Comparison of ENCODE assay signal across 2 cellular contexts in the genomic region with DNA sequence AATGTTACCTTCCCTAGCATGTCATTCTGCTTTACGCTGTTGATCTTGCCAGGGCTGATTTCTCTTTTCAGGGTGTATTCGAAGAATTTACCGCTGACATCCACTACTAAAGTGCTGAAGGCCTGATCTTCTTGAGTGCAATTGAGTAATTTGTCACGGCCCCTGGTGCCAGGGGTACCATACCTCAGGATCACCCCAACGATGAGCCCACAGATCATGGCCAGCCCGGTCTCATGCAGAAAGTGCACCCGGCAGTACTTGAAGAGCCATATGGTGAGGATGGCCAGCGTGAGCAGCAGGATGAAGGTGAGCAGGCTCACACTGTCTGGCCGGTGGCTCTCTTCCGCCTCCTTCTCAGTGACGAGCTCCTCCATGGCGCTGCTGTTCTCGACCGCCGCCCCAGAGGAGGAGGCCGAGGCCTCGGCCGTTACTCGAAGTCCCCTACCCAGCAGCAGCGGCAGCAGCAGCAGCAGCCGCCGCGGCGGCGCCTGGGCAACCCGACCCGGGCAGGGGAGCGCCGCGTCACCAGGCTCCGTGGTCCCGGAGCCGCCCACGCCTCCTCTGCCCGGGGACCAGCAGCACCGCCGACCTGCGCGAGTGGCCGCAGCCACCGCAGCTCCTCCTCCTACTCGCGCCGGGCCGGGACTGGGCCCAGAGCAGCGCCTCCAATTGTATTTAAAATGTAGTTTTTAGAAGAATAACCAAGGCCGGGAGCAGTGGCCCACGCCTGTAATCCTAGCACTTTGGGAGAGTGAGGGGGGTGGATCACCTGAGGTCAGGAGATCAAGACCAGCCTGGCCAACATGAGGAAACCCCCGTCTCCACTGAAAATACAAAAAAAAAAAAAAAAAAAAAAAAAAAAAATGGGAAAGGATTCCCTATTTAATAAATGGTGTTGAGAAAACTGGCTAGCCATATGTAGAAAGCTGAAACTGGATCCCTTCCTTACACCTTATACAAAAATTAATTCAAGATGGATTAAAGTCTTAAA.
TF ChIP-seq lines count a peak whose summit lies in the region.

No MANE protein-coding gene starts in this region.

TF ChIP-seq in GM23338, 12 proteins besides CTCF, POLR2A, EP300 and RAD21 (continued from another document):
- TF ChIP-seq, protein P1, sequence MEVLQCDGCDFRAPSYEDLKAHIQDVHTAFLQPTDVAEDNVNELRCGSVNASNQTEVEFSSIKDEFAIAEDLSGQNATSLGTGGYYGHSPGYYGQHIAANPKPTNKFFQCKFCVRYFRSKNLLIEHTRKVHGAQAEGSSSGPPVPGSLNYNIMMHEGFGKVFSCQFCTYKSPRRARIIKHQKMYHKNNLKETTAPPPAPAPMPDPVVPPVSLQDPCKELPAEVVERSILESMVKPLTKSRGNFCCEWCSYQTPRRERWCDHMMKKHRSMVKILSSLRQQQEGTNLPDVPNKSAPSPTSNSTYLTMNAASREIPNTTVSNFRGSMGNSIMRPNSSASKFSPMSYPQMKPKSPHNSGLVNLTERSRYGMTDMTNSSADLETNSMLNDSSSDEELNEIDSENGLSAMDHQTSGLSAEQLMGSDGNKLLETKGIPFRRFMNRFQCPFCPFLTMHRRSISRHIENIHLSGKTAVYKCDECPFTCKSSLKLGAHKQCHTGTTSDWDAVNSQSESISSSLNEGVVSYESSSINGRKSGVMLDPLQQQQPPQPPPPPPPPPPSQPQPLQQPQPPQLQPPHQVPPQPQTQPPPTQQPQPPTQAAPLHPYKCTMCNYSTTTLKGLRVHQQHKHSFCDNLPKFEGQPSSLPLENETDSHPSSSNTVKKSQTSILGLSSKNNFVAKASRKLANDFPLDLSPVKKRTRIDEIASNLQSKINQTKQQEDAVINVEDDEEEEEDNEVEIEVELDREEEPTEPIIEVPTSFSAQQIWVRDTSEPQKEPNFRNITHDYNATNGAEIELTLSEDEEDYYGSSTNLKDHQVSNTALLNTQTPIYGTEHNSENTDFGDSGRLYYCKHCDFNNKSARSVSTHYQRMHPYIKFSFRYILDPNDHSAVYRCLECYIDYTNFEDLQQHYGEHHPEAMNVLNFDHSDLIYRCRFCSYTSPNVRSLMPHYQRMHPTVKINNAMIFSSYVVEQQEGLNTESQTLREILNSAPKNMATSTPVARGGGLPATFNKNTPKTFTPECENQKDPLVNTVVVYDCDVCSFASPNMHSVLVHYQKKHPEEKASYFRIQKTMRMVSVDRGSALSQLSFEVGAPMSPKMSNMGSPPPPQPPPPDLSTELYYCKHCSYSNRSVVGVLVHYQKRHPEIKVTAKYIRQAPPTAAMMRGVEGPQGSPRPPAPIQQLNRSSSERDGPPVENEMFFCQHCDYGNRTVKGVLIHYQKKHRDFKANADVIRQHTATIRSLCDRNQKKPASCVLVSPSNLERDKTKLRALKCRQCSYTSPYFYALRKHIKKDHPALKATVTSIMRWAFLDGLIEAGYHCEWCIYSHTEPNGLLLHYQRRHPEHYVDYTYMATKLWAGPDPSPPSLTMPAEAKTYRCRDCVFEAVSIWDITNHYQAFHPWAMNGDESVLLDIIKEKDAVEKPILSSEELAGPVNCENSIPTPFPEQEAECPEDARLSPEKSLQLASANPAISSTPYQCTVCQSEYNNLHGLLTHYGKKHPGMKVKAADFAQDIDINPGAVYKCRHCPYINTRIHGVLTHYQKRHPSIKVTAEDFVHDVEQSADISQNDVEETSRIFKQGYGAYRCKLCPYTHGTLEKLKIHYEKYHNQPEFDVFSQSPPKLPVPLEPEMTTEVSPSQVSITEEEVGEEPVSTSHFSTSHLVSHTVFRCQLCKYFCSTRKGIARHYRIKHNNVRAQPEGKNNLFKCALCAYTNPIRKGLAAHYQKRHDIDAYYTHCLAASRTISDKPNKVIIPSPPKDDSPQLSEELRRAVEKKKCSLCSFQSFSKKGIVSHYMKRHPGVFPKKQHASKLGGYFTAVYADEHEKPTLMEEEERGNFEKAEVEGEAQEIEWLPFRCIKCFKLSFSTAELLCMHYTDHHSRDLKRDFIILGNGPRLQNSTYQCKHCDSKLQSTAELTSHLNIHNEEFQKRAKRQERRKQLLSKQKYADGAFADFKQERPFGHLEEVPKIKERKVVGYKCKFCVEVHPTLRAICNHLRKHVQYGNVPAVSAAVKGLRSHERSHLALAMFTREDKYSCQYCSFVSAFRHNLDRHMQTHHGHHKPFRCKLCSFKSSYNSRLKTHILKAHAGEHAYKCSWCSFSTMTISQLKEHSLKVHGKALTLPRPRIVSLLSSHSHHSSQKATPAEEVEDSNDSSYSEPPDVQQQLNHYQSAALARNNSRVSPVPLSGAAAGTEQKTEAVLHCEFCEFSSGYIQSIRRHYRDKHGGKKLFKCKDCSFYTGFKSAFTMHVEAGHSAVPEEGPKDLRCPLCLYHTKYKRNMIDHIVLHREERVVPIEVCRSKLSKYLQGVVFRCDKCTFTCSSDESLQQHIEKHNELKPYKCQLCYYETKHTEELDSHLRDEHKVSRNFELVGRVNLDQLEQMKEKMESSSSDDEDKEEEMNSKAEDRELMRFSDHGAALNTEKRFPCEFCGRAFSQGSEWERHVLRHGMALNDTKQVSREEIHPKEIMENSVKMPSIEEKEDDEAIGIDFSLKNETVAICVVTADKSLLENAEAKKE (CRISPR knock-in tag; IDR thresholded peaks at IDR 0.05) = no peak
- TF ChIP-seq EZH2phosphoT487 (IDR thresholded peaks at IDR 0.05; ENCODE audit: unreplicated experiment) (no peak), POLR2AphosphoS5 (IDR thresholded peaks at IDR 0.05; ENCODE audit: low read depth) (peak; percentile 40; the same call in 1 of the 2 replicates), NANOG (IDR thresholded peaks at IDR 0.05; ENCODE audit: borderline replicate concordance) (no peak)

TF ChIP-seq in SK-N-SH, 30 proteins besides CTCF, POLR2A, EP300 and RAD21 (continued from another document):
- no peak for TF ChIP-seq CHD2 (IDR thresholded peaks at IDR 0.05; ENCODE audit: low read length, partially characterized antibody)
- no peak for TF ChIP-seq TAF1 (IDR thresholded peaks at IDR 0.05; ENCODE audit: borderline replicate concordance, low read depth, low read length)
- no peak for TF ChIP-seq FOXM1 (IDR thresholded peaks at IDR 0.05; ENCODE audit: low read depth)
- TF ChIP-seq, protein P2, sequence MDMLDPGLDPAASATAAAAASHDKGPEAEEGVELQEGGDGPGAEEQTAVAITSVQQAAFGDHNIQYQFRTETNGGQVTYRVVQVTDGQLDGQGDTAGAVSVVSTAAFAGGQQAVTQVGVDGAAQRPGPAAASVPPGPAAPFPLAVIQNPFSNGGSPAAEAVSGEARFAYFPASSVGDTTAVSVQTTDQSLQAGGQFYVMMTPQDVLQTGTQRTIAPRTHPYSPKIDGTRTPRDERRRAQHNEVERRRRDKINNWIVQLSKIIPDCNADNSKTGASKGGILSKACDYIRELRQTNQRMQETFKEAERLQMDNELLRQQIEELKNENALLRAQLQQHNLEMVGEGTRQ (IDR thresholded peaks at IDR 0.05; ENCODE audit: borderline replicate concordance, low read depth, low read length) = no peak
- TF ChIP-seq POLR2AphosphoS5 (IDR thresholded peaks at IDR 0.05; ENCODE audit: low read depth, low read length) = no peak
- TF ChIP-seq, protein P3, sequence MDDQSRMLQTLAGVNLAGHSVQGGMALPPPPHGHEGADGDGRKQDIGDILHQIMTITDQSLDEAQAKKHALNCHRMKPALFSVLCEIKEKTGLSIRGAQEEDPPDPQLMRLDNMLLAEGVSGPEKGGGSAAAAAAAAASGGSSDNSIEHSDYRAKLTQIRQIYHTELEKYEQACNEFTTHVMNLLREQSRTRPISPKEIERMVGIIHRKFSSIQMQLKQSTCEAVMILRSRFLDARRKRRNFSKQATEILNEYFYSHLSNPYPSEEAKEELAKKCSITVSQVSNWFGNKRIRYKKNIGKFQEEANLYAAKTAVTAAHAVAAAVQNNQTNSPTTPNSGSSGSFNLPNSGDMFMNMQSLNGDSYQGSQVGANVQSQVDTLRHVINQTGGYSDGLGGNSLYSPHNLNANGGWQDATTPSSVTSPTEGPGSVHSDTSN (IDR thresholded peaks at IDR 0.05) = no peak
- no peak for TF ChIP-seq EZH2phosphoT487 (IDR thresholded peaks at IDR 0.05; ENCODE audit: borderline replicate concordance, low read depth)
- TF ChIP-seq, protein P4, sequence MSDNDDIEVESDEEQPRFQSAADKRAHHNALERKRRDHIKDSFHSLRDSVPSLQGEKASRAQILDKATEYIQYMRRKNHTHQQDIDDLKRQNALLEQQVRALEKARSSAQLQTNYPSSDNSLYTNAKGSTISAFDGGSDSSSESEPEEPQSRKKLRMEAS (IDR thresholded peaks at IDR 0.05; ENCODE audit: low read depth) = no peak
- TF ChIP-seq, protein P5, sequence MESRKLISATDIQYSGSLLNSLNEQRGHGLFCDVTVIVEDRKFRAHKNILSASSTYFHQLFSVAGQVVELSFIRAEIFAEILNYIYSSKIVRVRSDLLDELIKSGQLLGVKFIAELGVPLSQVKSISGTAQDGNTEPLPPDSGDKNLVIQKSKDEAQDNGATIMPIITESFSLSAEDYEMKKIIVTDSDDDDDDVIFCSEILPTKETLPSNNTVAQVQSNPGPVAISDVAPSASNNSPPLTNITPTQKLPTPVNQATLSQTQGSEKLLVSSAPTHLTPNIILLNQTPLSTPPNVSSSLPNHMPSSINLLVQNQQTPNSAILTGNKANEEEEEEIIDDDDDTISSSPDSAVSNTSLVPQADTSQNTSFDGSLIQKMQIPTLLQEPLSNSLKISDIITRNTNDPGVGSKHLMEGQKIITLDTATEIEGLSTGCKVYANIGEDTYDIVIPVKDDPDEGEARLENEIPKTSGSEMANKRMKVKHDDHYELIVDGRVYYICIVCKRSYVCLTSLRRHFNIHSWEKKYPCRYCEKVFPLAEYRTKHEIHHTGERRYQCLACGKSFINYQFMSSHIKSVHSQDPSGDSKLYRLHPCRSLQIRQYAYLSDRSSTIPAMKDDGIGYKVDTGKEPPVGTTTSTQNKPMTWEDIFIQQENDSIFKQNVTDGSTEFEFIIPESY (IDR thresholded peaks at IDR 0.05; ENCODE audit: borderline replicate concordance, low read depth) = no peak
- no peak for TF ChIP-seq RFX5 (IDR thresholded peaks at IDR 0.05; ENCODE audit: low read length)
- no peak for TF ChIP-seq FOSL2 (IDR thresholded peaks at IDR 0.05; ENCODE audit: borderline replicate concordance, low read depth)
